In the genomic region with DNA sequence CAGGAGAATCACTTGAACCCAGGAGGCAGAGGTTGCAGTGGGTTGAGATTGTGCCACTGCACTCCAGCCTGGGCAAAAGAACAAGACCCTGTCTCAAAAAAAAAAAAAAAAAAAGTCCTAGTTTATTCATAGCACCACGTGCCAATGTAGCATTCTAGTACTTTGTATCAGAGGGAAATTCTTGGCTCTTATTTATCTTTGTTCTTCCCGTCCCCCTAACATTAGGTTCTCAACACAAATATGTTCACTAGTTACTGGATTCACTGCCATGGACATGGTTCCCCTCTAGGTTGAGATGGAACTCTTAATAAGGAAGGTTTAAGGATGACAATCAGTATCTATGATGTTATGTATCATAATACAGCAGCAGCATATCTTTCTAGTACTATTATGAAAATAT, we compare ENCODE assay signal across 22 cellular contexts.
DNase-seq lines count a peak whose midpoint lies in the region; ATAC-seq and TF ChIP-seq lines count a peak whose summit lies in the region.
"Had no signal": no experiment of that assay in that cellular context is flagged by ENCODE, and none has a peak within 500 bp of the region (broad histone marks: within the 10 kb centered on the region; RNA-seq: fewer than 3 reads in every experiment).

No MANE protein-coding gene starts in this region.

- TF ChIP-seq CTCF in left ventricle myocardium inferior (IDR thresholded peaks at IDR 0.05; ENCODE audit: borderline replicate concordance): no peak

- H3K9ac ChIP-seq in BLaER1 treated with 17β-estradiol and CSF1 and Interleukin-3, amounts not matched to agents 10 nM and 100 nM: no peak overlapping the region

- intact Hi-C loops in Right ventricle myocardium superior (cut with DNase I) (no loop called here), cardiac septum (cut with DNase I) (loop anchor here (10.0 kb wide), 1 partner anchor 338 kb away; no protein-coding TSS in a partner anchor), left ventricle myocardium superior (cut with micrococcal nuclease) (no loop called here), left ventricle myocardium inferior (cut with micrococcal nuclease) (no loop called here)

- DNase-seq in Right ventricle myocardium superior (no peak), cardiac septum (ENCODE audit: low spot score) (no peak), left ventricle myocardium superior (no peak), left ventricle myocardium inferior (no peak)
- DNase-seq: AML-193; C1 segment of cervical spinal cord; CD4-positive, alpha-beta memory T cell; CD4-positive, CD25-positive, alpha-beta regulatory T cell; CD8-positive, alpha-beta memory T cell; COR-L47; DMS 273 treated with DMSO at 0.1 percent for 48 hours; DMS153; DMS53; DMS79; DND-41; EL; GDM1 had no signal

- no peaks in the 10 kb centered on the region for H3K27me3 ChIP-seq in left ventricle myocardium inferior (ENCODE audit: low read depth)
- H3K27me3 ChIP-seq in BLaER1 treated with 17β-estradiol and CSF1 and Interleukin-3, amounts not matched to agents 10 nM and 100 nM: no peaks in the 10 kb centered on the region

- H4K20me1 ChIP-seq in BLaER1 treated with 17β-estradiol and CSF1 and Interleukin-3, amounts not matched to agents 10 nM and 100 nM: no peaks in the 10 kb centered on the region

- peaks cover 32% of the 10 kb centered on the region for H3K4me1 ChIP-seq in left ventricle myocardium inferior
- peaks cover under 1 to 37% (median 24%) of the 10 kb centered on the region in 10 experiments; a peak in 16 of 20 replicates for H3K4me1 ChIP-seq in BLaER1 treated with 17β-estradiol and CSF1 and Interleukin-3, amounts not matched to agents 10 nM and 100 nM
- H3K4me1 ChIP-seq: A549 had no signal

- no peak overlapping the region for H3K4me3 ChIP-seq in left ventricle myocardium inferior
- no peak overlapping the region for H3K4me3 ChIP-seq in BLaER1 treated with 17β-estradiol and CSF1 and Interleukin-3, amounts not matched to agents 10 nM and 100 nM
- H3K4me3 ChIP-seq: A549, GM12878 had no signal

- no peaks in the 10 kb centered on the region for H3K36me3 ChIP-seq in left ventricle myocardium inferior
- no peaks in the 10 kb centered on the region for H3K36me3 ChIP-seq in BLaER1 treated with 17β-estradiol and CSF1 and Interleukin-3, amounts not matched to agents 10 nM and 100 nM

- ATAC-seq in Right ventricle myocardium superior (ENCODE audit: poor library complexity): peak; percentile 25
- ATAC-seq in left ventricle myocardium superior: peak; percentile 41
- no peak for ATAC-seq in HG03521 (IDR thresholded peaks at IDR 0.05; ENCODE audit: unreplicated experiment)
- ATAC-seq: A549, GM12878 had no signal

- H3K4me2 ChIP-seq in BLaER1 treated with 17β-estradiol and CSF1 and Interleukin-3, amounts not matched to agents 10 nM and 100 nM: peak overlapping the region in 6 of 11 experiments; percentile 25 to 47 (median 34); a peak in 7 of 22 replicates
- H3K4me2 ChIP-seq: A549 had no signal

- H3K27ac ChIP-seq in left ventricle myocardium inferior (replicated peaks): no peak overlapping the region
- H3K27ac ChIP-seq in BLaER1 treated with 17β-estradiol and CSF1 and Interleukin-3, amounts not matched to agents 10 nM and 100 nM: no peak overlapping the region
- H3K27ac ChIP-seq: 22Rv1, A549 had no signal

- no peaks in the 10 kb centered on the region for H3K9me3 ChIP-seq in left ventricle myocardium inferior (replicated peaks)
- H3K9me3 ChIP-seq in BLaER1 treated with 17β-estradiol and CSF1 and Interleukin-3, amounts not matched to agents 10 nM and 100 nM (replicated peaks in 1 of 11): no peaks in the 10 kb centered on the region
- H3K9me3 ChIP-seq: A549 had no signal
